ENCODE assay signal across 1 cellular context in genomic region chr20:2657674-2658073, GRCh38.
TF ChIP-seq lines count a peak whose summit lies in the region.

No MANE protein-coding gene starts in this region.

TF ChIP-seq in K562, 482 proteins besides CTCF, POLR2A, EP300 and RAD21:
- TF ChIP-seq RBFOX2 (IDR thresholded peaks at IDR 0.05; ENCODE audit: low read depth, low read length) (0 out of 2 replicates have a peak, but pooled peaks have one; percentile 0), RBM22 (IDR thresholded peaks at IDR 0.05; ENCODE audit: low read depth, low read length, poor library complexity, severe bottlenecking) (peak; percentile 33), BRCA1 (IDR thresholded peaks at IDR 0.05) (no peak), BRCA1 (CRISPR knock-in tag; IDR thresholded peaks at IDR 0.05) (no peak), BCLAF1 (IDR thresholded peaks at IDR 0.05; ENCODE audit: borderline replicate concordance in 1 of 2, control insufficient read depth in 1 of 2, low read depth in 2 of 2, low read length in 1 of 2) (no peak)
